15 cellular contexts compared by ENCODE assay signal in the genomic region with DNA sequence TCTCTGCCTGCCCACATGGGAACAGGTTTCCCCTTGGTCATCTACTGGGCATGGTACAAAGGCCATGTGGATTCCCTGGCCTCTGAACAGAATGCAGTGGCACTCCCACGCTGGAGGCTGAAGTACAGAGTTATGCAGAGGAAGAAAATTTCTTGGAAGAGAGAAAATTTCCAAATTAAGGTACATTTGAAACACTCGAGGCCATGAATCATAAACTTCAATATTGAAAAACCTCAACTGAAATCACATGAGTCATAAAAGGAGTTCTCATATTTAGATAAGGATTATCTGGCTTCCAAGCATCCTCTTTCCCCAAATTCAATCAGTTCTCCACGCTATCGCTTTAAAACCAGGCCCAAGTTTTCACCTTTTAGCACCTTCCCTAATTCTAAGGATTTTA. TPM values are rescaled to one million over a fixed set of nuclear protein-coding genes. Genes with fewer than 3 reads are reported as not detected.
A peak's percentile ranks its signal among the peaks of the same experiment; 100 is the strongest.
DNase-seq lines count a peak whose midpoint lies in the region; ATAC-seq, FAIRE-seq and TF ChIP-seq lines count a peak whose summit lies in the region.
"Had no signal": no experiment of that assay in that cellular context is flagged by ENCODE, and none has a peak within 500 bp of the region (broad histone marks: within the 10 kb centered on the region; RNA-seq: fewer than 3 reads in every experiment).

No MANE protein-coding gene starts in this region.

- no peak overlapping the region for H3K4ac ChIP-seq in neuronal stem cell (ENCODE audit: low read length)

- no peak overlapping the region for H3K9ac ChIP-seq in neuronal stem cell (ENCODE audit: low read depth, low read length, poor library complexity)

- no peaks in the 10 kb centered on the region for H3K79me1 ChIP-seq in neuronal stem cell (ENCODE audit: low read depth, low read length)

- no peak overlapping the region for H3K4me2 ChIP-seq in neuronal stem cell (ENCODE audit: insufficient read depth, low read length, poor library complexity, severe bottlenecking)

- ATAC-seq in GM19023 (IDR thresholded peaks at IDR 0.05; ENCODE audit: unreplicated experiment), result no peak
- ATAC-seq: esophagus mucosa, Panc1, psoas muscle had no signal

- WGBS in neuronal stem cell (ENCODE audit: extremely low coverage in 2 of 2, insufficient read length in 2 of 2, insufficient replicate concordance in 1 of 2), 2 donors, result no CpG with 5 or more reads among the region's 4 CpGs

- no peak overlapping the region for H2BK120ac ChIP-seq in neuronal stem cell (ENCODE audit: low read depth, low read length)

- no peak overlapping the region for H3K27ac Mint-ChIP-seq in type B pancreatic cell

- H3K4me1 ChIP-seq in neuronal stem cell (ENCODE audit: control insufficient read depth in 2 of 2, insufficient read depth in 1 of 2, low read depth in 1 of 2, low read length in 2 of 2), result no peaks in the 10 kb centered on the region
- H3K4me1 ChIP-seq: psoas muscle had no signal

- no peak overlapping the region for H2AK5ac ChIP-seq in neuronal stem cell (ENCODE audit: low read depth, low read length)

- H2BK15ac ChIP-seq in neuronal stem cell (ENCODE audit: low read length), result no peak overlapping the region

- no peak for TF ChIP-seq CTCF in type B pancreatic cell (conservative IDR thresholded peaks at IDR 0.05)

- DNase-seq in AG08396 (ENCODE audit: low spot score) (peak; percentile 3), HTR-8/SVneo (ENCODE audit: insufficient read length, low spot score) (peak; percentile 3), astrocyte of the hippocampus (ENCODE audit: low read depth, low spot score) (peak; percentile 12), myocyte (ENCODE audit: low read depth) (peak; percentile 31), neuronal stem cell (ENCODE audit: low spot score) (no peak), type B pancreatic cell (ENCODE audit: extremely low spot score, unreplicated experiment) (no peak), cardiac septum (ENCODE audit: low spot score) (no peak)
- DNase-seq: CD4-positive, alpha-beta memory T cell; NCI-H1436 treated with DMSO at 0.1 percent for 48 hours; NCI-H524; psoas muscle; stimulated activated CD4-positive, alpha-beta T cell treated with anti-CD3 and anti-CD28 coated beads, Interleukin-4, amount 100 ng/mL, for 24 hours had no signal

- no peak overlapping the region for H2BK5ac ChIP-seq in neuronal stem cell (ENCODE audit: low read length)

- no peak overlapping the region for H3K18ac ChIP-seq in neuronal stem cell (ENCODE audit: low read length)

- H4K8ac ChIP-seq in neuronal stem cell (ENCODE audit: low read depth, low read length), result no peak overlapping the region

- no peaks in the 10 kb centered on the region for H3K27me3 ChIP-seq in neuronal stem cell (ENCODE audit: control insufficient read depth in 3 of 3, insufficient read depth in 3 of 3, low read depth in 1 of 3, low read length in 3 of 3)

- H3K27me3 Mint-ChIP-seq in type B pancreatic cell, result no peaks in the 10 kb centered on the region
- H3K27me3 Mint-ChIP-seq: CD4-positive, alpha-beta memory T cell had no signal

- no peak for FAIRE-seq in HTR-8/SVneo (lab: Jason Lieb, UNC)

- H3K9me3 ChIP-seq in neuronal stem cell (replicated peaks in 1 of 2; ENCODE audit: control insufficient read depth in 2 of 2, insufficient read depth in 1 of 2, low read depth in 1 of 2, low read length in 2 of 2), result peaks cover 0 to 2% of the 10 kb centered on the region in 2 donors
- H3K9me3 ChIP-seq: psoas muscle had no signal

- H3K4me3 ChIP-seq in neuronal stem cell (ENCODE audit: low read length in 2 of 2), result no peak overlapping the region
- H3K4me3 ChIP-seq: psoas muscle had no signal

- no peaks in the 10 kb centered on the region for H3K4me1 Mint-ChIP-seq in type B pancreatic cell (ENCODE audit: unreplicated experiment)
- H3K4me1 Mint-ChIP-seq: CD4-positive, alpha-beta memory T cell had no signal

- H2BK12ac ChIP-seq in neuronal stem cell (ENCODE audit: low read length), result no peak overlapping the region

- H3K36me3 Mint-ChIP-seq in type B pancreatic cell, result peaks cover 7% of the 10 kb centered on the region

- H3K36me3 ChIP-seq in neuronal stem cell (replicated peaks in 1 of 2; ENCODE audit: control insufficient read depth in 2 of 2, insufficient read depth in 2 of 2, low read length in 2 of 2), result no peaks in the 10 kb centered on the region

- H4K91ac ChIP-seq in neuronal stem cell (ENCODE audit: low read depth, low read length, poor library complexity), result no peak overlapping the region

- no peak overlapping the region for H3K23ac ChIP-seq in neuronal stem cell (ENCODE audit: low read depth, low read length, poor library complexity)

- no peak overlapping the region for H3K14ac ChIP-seq in neuronal stem cell (ENCODE audit: low read length)

- no peak overlapping the region for H2AFZ ChIP-seq in neuronal stem cell (ENCODE audit: low read length)

- no peak overlapping the region for H3K4me3 Mint-ChIP-seq in type B pancreatic cell
- H3K4me3 Mint-ChIP-seq: CD4-positive, alpha-beta memory T cell had no signal

- intact Hi-C loops in cardiac septum (cut with DNase I), result no loop called here

- H3K27ac ChIP-seq in neuronal stem cell (replicated peaks; ENCODE audit: low read length), result no peak overlapping the region
- H3K27ac ChIP-seq: psoas muscle had no signal

- peaks cover 3% of the 10 kb centered on the region for H3K9me3 Mint-ChIP-seq in type B pancreatic cell

RNA-seq across cellular contexts. Expression of gene TXK, which starts 28.1 kb away (rescaled TPM):
- total RNA-seq in myocyte, result 1.1 and 2.7 TPM in 2 replicates
- polyA plus RNA-seq in myocyte (2012), result 0.81 TPM
- not detected for polyA plus RNA-seq in neuronal stem cell (2013, experiment 1 of 2)
- not detected for polyA plus RNA-seq in neuronal stem cell (2013, experiment 2 of 2)
- total RNA-seq in type B pancreatic cell (ENCODE audit: low replicate concordance), result 1.3 and 2.2 TPM in 2 replicates
- total RNA-seq in cardiac septum, result 1.2 TPM

Comparison
In these comparisons a context has a peak if more than half of its experiments do, and no peak if none do; other contexts are left out.
1. DNase-seq: peak in AG08396 (single experiment), HTR-8/SVneo (single experiment), astrocyte of the hippocampus (single experiment) and myocyte (single experiment); none in neuronal stem cell (single experiment), type B pancreatic cell (single experiment) and cardiac septum (single experiment).